ENCODE assay signal across 8 cellular contexts in the genomic region with DNA sequence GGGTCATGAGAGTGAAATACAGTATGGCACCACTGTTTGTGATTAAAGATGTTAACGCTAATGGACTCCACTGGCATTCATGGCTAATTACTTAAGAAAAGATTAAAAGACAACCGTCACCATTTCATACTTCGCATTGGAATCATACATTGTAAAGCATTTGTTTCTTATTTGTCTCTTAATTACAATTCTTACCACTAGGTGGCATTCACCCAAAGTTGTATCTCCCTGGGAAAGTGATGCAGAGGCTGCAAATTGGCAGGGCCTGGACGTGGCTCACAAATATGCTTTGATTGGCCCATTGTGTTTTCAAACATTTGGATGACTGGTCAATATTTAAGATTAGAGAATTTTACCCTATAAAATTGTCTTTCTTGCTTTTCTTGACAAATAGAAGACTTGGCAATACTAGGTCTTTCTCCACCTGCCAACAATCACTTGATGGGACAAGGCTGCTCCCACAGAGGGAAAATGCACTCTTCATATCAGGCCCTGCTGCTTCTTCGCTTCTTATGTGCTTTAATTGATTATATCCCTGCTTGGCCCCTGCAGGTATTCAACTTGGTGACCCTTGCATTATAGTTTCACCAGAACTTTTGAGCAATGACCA.
DNase-seq lines count a peak whose midpoint lies in the region; TF ChIP-seq lines count a peak whose summit lies in the region.

No MANE protein-coding gene starts in this region.

- H3K27ac ChIP-seq in WERI-Rb-1: no peak overlapping the region

- no peak overlapping the region for H3K4me3 Mint-ChIP-seq in activated naive CD4-positive, alpha-beta T cell treated with anti-CD3 and anti-CD28 coated beads for 36 hours
- no peak overlapping the region for H3K4me3 Mint-ChIP-seq in progenitor cell of endocrine pancreas (ENCODE audit: low read depth)

- intact Hi-C loops in activated naive CD4-positive, alpha-beta T cell treated with anti-CD3 and anti-CD28 coated beads for 36 hours (cut with micrococcal nuclease): loop anchor here (1.0 to 2.0 kb wide), 2 partner anchors 73 to 205 kb away; a partner anchor contains a TSS

- no peaks in the 10 kb centered on the region for H3K4me1 Mint-ChIP-seq in activated naive CD4-positive, alpha-beta T cell treated with anti-CD3 and anti-CD28 coated beads for 36 hours (ENCODE audit: low read depth)
- no peaks in the 10 kb centered on the region for H3K4me1 Mint-ChIP-seq in progenitor cell of endocrine pancreas (ENCODE audit: low read depth)

- no peak overlapping the region for H3K27ac Mint-ChIP-seq in activated naive CD4-positive, alpha-beta T cell treated with anti-CD3 and anti-CD28 coated beads for 36 hours
- H3K27ac Mint-ChIP-seq in progenitor cell of endocrine pancreas: no peak overlapping the region

- CTCF ChIA-PET in activated naive CD4-positive, alpha-beta T cell treated with anti-CD3 and anti-CD28 coated beads for 36 hours (lab: Charles Lee): interaction anchor here (0.8 to 4.9 kb wide), 4 partner anchors 110 to 264 kb away, joined by 7 to 73 read pairs (median 8); no protein-coding TSS in a partner anchor

- H3K36me3 Mint-ChIP-seq in activated naive CD4-positive, alpha-beta T cell treated with anti-CD3 and anti-CD28 coated beads for 36 hours (ENCODE audit: low read depth): no peaks in the 10 kb centered on the region
- H3K36me3 Mint-ChIP-seq in progenitor cell of endocrine pancreas (ENCODE audit: insufficient read depth): no peaks in the 10 kb centered on the region

- H3K36me3 ChIP-seq in WERI-Rb-1: no peaks in the 10 kb centered on the region

- no peaks in the 10 kb centered on the region for H3K9me3 Mint-ChIP-seq in activated naive CD4-positive, alpha-beta T cell treated with anti-CD3 and anti-CD28 coated beads for 36 hours
- H3K9me3 Mint-ChIP-seq in progenitor cell of endocrine pancreas (ENCODE audit: low read depth): no peaks in the 10 kb centered on the region

- TF ChIP-seq CTCF in WERI-Rb-1 (IDR thresholded peaks at IDR 0.05; ENCODE audit: low read depth, low read length): peak; percentile 42; the same call in 1 of the 2 replicates
- peak; percentile 73 for TF ChIP-seq CTCF in progenitor cell of endocrine pancreas (IDR thresholded peaks at IDR 0.05; ENCODE audit: unreplicated experiment)

- no peaks in the 10 kb centered on the region for H3K27me3 ChIP-seq in WERI-Rb-1 (ENCODE audit: insufficient read depth, low read depth, severe bottlenecking)

- peak; percentile 14 for DNase-seq in activated naive CD4-positive, alpha-beta T cell treated with anti-CD3 and anti-CD28 coated beads for 36 hours
- DNase-seq in activated naive CD4-positive, alpha-beta T cell treated with anti-CD3 and anti-CD28 coated beads, Interleukin-2, amount 50 U/mL, for 16 hours: no peak
- DNase-seq in HCEC 1CT (peak; percentile 43), NCI-H2107 treated with DMSO at 0.1 percent for 48 hours (lab: John Stamatoyannopoulos, UW; ENCODE audit: unreplicated experiment) (peak; percentile 58), WERI-Rb-1 (no peak), germinal center (ENCODE audit: low spot score) (peak; percentile 29), progenitor cell of endocrine pancreas (ENCODE audit: low spot score, unreplicated experiment) (no peak)
- no peak for DNase-seq in activated CD4-positive, CD25-positive, alpha-beta regulatory T cell (lab: John Stamatoyannopoulos, UW)

- peaks cover 8% of the 10 kb centered on the region for H3K27me3 Mint-ChIP-seq in activated naive CD4-positive, alpha-beta T cell treated with anti-CD3 and anti-CD28 coated beads for 36 hours (ENCODE audit: low read depth)
- H3K27me3 Mint-ChIP-seq in progenitor cell of endocrine pancreas: no peaks in the 10 kb centered on the region

- no peaks in the 10 kb centered on the region for H3K9me3 ChIP-seq in WERI-Rb-1 (ENCODE audit: severe bottlenecking)

- H3K4me3 ChIP-seq in WERI-Rb-1 (ENCODE audit: low read depth, low read length): no peak overlapping the region

Comparison
In these comparisons a context has a peak if more than half of its experiments do, and no peak if none do; other contexts are left out.
1. DNase-seq: peak in activated naive CD4-positive, alpha-beta T cell treated with anti-CD3 and anti-CD28 coated beads for 36 hours (single experiment), HCEC 1CT (single experiment), NCI-H2107 treated with DMSO at 0.1 percent for 48 hours (single experiment) and germinal center (single experiment); none in activated naive CD4-positive, alpha-beta T cell treated with anti-CD3 and anti-CD28 coated beads, Interleukin-2, amount 50 U/mL, for 16 hours (single experiment), WERI-Rb-1 (single experiment), progenitor cell of endocrine pancreas (single experiment) and activated CD4-positive, CD25-positive, alpha-beta regulatory T cell (0 of 4).